ENCODE assay signal across 17 cellular contexts in the genomic region with DNA sequence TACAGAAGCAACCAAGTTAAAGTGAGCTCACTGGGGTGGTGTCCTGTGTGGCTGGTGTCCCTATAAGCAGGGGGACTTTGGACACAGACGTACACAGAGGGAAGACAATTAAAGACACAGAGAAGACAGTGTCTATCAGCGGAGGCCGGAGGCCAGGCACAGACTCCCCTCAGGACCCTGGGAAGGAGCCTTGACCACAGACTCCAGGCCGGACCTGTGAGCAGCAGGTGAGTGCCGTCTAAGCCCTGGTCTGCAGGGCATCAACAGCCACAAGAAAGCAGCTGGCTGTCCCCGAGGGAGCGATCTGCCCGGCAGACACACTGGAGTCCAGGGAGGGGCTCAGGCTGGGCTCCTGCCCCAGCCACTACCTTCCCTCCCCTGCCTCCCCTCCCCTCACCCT.
"Had no signal": no experiment of that assay in that cellular context is flagged by ENCODE, and none has a peak within 500 bp of the region (broad histone marks: within the 10 kb centered on the region; RNA-seq: fewer than 3 reads in every experiment).

No MANE protein-coding gene starts in this region.

- H3K4me3 ChIP-seq: right atrium auricular region, upper lobe of left lung had no signal

- DNase-seq: activated CD4-positive, alpha-beta memory T cell treated with anti-CD3 and anti-CD28 coated beads, Interleukin-2, amount 10 ng/mL, durations not matched to agents 7 days and 5 days; activated CD4-positive, alpha-beta T cell treated with anti-CD3 and anti-CD28 coated beads for 36 hours; amygdala; brain microvascular endothelial cell; effector memory CD4-positive, alpha-beta T cell; foreskin melanocyte; occipital lobe; SIG-M5; small intestine; stimulated activated CD4-positive, alpha-beta T cell treated with anti-CD3 and anti-CD28 coated beads, Interleukin-4, amount 100 ng/mL, for 4 hours; stimulated activated CD8-positive, alpha-beta memory T cell treated with anti-CD3 and anti-CD28 coated beads, Interleukin-4, amount 100 ng/mL, for 48 hours; stimulated activated naive CD4-positive, alpha-beta T cell treated with Interleukin-2 at 50 U/mL for 16 hours had no signal

- ATAC-seq: activated CD4-positive, alpha-beta T cell treated with anti-CD3 and anti-CD28 coated beads for 36 hours; activated naive CD4-positive, alpha-beta T cell treated with anti-CD3 and anti-CD28 coated beads, Interleukin-2, amount 50 U/mL, for 72 hours; naive thymus-derived CD8-positive, alpha-beta T cell; T-helper 17 cell had no signal

- H3K27me3 ChIP-seq: brain microvascular endothelial cell, right atrium auricular region, upper lobe of left lung had no signal

- H3K9me3 ChIP-seq: right atrium auricular region, upper lobe of left lung had no signal

- H3K4me1 ChIP-seq: right atrium auricular region, upper lobe of left lung had no signal

- H3K27ac ChIP-seq: brain microvascular endothelial cell, right atrium auricular region, upper lobe of left lung had no signal

- H3K36me3 ChIP-seq: brain microvascular endothelial cell, right atrium auricular region, upper lobe of left lung had no signal
